35 cellular contexts compared by ENCODE assay signal in the genomic region with DNA sequence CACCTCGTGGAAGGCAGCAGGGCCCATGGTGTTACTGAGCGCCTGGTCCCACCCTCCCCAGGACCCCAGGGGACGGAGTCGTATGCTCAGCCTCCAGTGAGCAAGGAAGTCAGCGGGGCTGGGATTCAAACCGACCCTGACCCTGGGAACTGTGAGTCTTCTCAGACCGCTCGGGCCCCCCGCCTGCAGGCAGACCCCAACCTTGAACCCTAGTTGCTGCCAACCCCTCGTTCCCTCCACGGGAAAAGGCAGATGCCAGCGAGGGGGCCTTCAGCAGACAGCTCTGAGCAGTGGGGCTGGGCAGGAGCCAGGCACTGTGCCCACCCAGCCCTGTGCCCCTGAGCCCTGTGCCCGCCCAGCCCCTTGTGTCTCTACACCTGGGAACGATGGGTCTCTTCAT. TPM values are rescaled to one million over a fixed set of nuclear protein-coding genes. Genes with fewer than 3 reads are reported as not detected.
"Had no signal": no experiment of that assay in that cellular context is flagged by ENCODE, and none has a peak within 500 bp of the region (broad histone marks: within the 10 kb centered on the region; RNA-seq: fewer than 3 reads in every experiment).

No MANE protein-coding gene starts in this region.

- H3K9me3 ChIP-seq: adrenal gland, body of pancreas, esophagus squamous epithelium, gastroesophageal sphincter had no signal

- ATAC-seq: activated CD4-positive, CD25-positive, alpha-beta regulatory T cell treated with anti-CD3 and anti-CD28 coated beads, Interleukin-2, amount 50 U/mL, for 24 hours; activated CD8-positive, alpha-beta T cell treated with anti-CD3 and anti-CD28 coated beads for 36 hours; activated naive CD8-positive, alpha-beta T cell treated with anti-CD3 and anti-CD28 coated beads, Interleukin-2, amount 50 U/mL, for 24 hours; activated T-cell treated with anti-CD3 and anti-CD28 coated beads, Interleukin-2, amount 50 U/mL, for 4 hours; activated T-helper 17 cell treated with anti-CD3 and anti-CD28 coated beads, Interleukin-2, amount 50 U/mL, for 72 hours; body of pancreas; gastroesophageal sphincter; T-helper 17 cell had no signal

- DNase-seq: activated B cell treated with CpG ODN at 0.5 μM for 24 hours; activated CD4-positive, alpha-beta T cell treated with anti-CD3 and anti-CD28 coated beads for 48 hours; activated CD4-positive, alpha-beta T cell treated with anti-CD3 and anti-CD28 coated beads, Interleukin-2, amount 50 U/mL, for 1 hour; activated CD4-positive, alpha-beta T cell treated with anti-CD3 and anti-CD28 coated beads, Interleukin-2, amount 50 U/mL, for 48 hours; activated CD8-positive, alpha-beta memory T cell treated with anti-CD3 and anti-CD28 coated beads for 24 hours; activated CD8-positive, alpha-beta T cell treated with anti-CD3 and anti-CD28 coated beads for 36 hours; activated effector memory CD4-positive, alpha-beta T cell treated with Interleukin-2 at 50 U/mL for 16 hours; activated gamma-delta T cell treated with Interleukin-2 at 50 U/mL for 16 hours; activated naive CD4-positive, alpha-beta T cell treated with anti-CD3 and anti-CD28 coated beads, Interleukin-2, amount 50 U/mL, for 16 hours; activated naive CD4-positive, alpha-beta T cell treated with Interleukin-2 at 50 U/mL for 16 hours; activated naive CD8-positive, alpha-beta T cell treated with anti-CD3 and anti-CD28 coated beads for 36 hours; activated naive CD8-positive, alpha-beta T cell treated with anti-CD3 and anti-CD28 coated beads, Interleukin-2, amount 50 U/mL, for 24 hours; activated T-cell treated with anti-CD3 and anti-CD28 coated beads, Interleukin-2, amount 50 U/mL, for 4 hours; adrenal gland; amygdala; body of pancreas; caudate nucleus; effector CD8-positive, alpha-beta T cell; esophagus squamous epithelium; foreskin melanocyte; T-helper 1 cell; T-helper 17 cell; T1000; WERI-Rb-1 had no signal

- H3K27ac ChIP-seq: adrenal gland, body of pancreas, epithelial cell of prostate, esophagus squamous epithelium, gastroesophageal sphincter, WERI-Rb-1 had no signal

- H3K4me3 ChIP-seq: adrenal gland, body of pancreas, esophagus squamous epithelium, gastroesophageal sphincter had no signal

- FAIRE-seq: colon, endometrium, endothelial cell of umbilical vein had no signal

RNA-seq across cellular contexts. Expression of gene SLC16A8, which starts 6.4 kb away (rescaled TPM):
- total RNA-seq: activated B cell treated with CpG ODN at 0.5 μM for 24 hours; activated CD8-positive, alpha-beta T cell treated with anti-CD3 and anti-CD28 coated beads for 36 hours; activated naive CD8-positive, alpha-beta T cell treated with anti-CD3 and anti-CD28 coated beads for 36 hours; activated T-cell treated with anti-CD3 and anti-CD28 coated beads, Interleukin-2, amount 50 U/mL, for 4 hours; activated T-helper 17 cell treated with anti-CD3 and anti-CD28 coated beads, Interleukin-2, amount 50 U/mL, for 72 hours; body of pancreas; endothelial cell of umbilical vein; esophagus squamous epithelium; fibroblast of villous mesenchyme; gastroesophageal sphincter; glomerular endothelial cell; T-helper 17 cell had no signal
- polyA plus RNA-seq: fibroblast of lung had no signal

RNA-seq across cellular contexts. Expression of gene BAIAP2L2, which starts 32.9 kb away (rescaled TPM):
- total RNA-seq: dermis microvascular lymphatic vessel endothelial cell had no signal
